10 cellular contexts compared by ENCODE assay signal in genomic region chr16:54817432-54817831, GRCh38.
DNase-seq lines count a peak whose midpoint lies in the region; ATAC-seq and TF ChIP-seq lines count a peak whose summit lies in the region.
"Had no signal": no experiment of that assay in that cellular context is flagged by ENCODE, and none has a peak within 500 bp of the region (broad histone marks: within the 10 kb centered on the region; RNA-seq: fewer than 3 reads in every experiment).

No MANE protein-coding gene starts in this region.

- H3K4me2 ChIP-seq in HCT116 (ENCODE audit: low read length) (no peak overlapping the region), smooth muscle cell (no peak overlapping the region)

- H2AFZ ChIP-seq in HCT116 (ENCODE audit: low read depth, low read length, poor library complexity, severe bottlenecking) (no peak overlapping the region), smooth muscle cell (ENCODE audit: low read depth) (no peak overlapping the region)

- H3K9ac ChIP-seq in HCT116 (ENCODE audit: low read length) (no peak overlapping the region), smooth muscle cell (ENCODE audit: low read depth) (no peak overlapping the region)

- H3K9me3 ChIP-seq in HCT116 (ENCODE audit: control insufficient read depth in 1 of 2, insufficient read depth in 1 of 2, low read depth in 1 of 2, low read length in 2 of 2) (no peaks in the 10 kb centered on the region), RWPE2 (ENCODE audit: severe bottlenecking) (no peaks in the 10 kb centered on the region), smooth muscle cell (replicated peaks; ENCODE audit: low read depth) (no peaks in the 10 kb centered on the region)

- H3K36me3 ChIP-seq in HCT116 (ENCODE audit: control insufficient read depth in 1 of 2, insufficient read depth in 2 of 2, low read length in 2 of 2) (no peaks in the 10 kb centered on the region), RWPE2 (ENCODE audit: low read depth) (no peaks in the 10 kb centered on the region), smooth muscle cell (ENCODE audit: low read depth) (no peaks in the 10 kb centered on the region)

- TF ChIP-seq CTCF in AG09309 (IDR thresholded peaks at IDR 0.05; ENCODE audit: control insufficient read depth, insufficient read depth, low read depth, low read length, missing control alignments) (peak; percentile 40), HCT116 (IDR thresholded peaks at IDR 0.05 in 2 of 3, conservative IDR thresholded peaks at IDR 0.05 in 1 of 3; ENCODE audit: borderline replicate concordance in 1 of 3, insufficient read depth in 1 of 3, low read depth in 2 of 3, low read length in 2 of 3) (peak; percentile 29 to 39 (median 37); a peak in 5 of 6 replicates), RWPE2 (IDR thresholded peaks at IDR 0.05; ENCODE audit: poor library complexity, severe bottlenecking) (peak; percentile 41), smooth muscle cell (IDR thresholded peaks at IDR 0.05; ENCODE audit: borderline replicate concordance, insufficient read depth, poor library complexity, severe bottlenecking) (no peak)

- H3K4me3 ChIP-seq in AG09309 (ENCODE audit: control insufficient read depth, low read depth, low read length) (no peak overlapping the region), HCT116 (replicated peaks in 1 of 2; ENCODE audit: low read depth in 1 of 2, low read length in 2 of 2) (no peak overlapping the region), RWPE2 (ENCODE audit: severe bottlenecking) (no peak overlapping the region), smooth muscle cell (no peak overlapping the region)
- H3K4me3 ChIP-seq: coronary artery had no signal

- no peaks in the 10 kb centered on the region for H3K4me1 ChIP-seq in HCT116 (ENCODE audit: control insufficient read depth in 1 of 2, insufficient read depth in 2 of 2, low read length in 2 of 2)
- H3K4me1 ChIP-seq in RWPE2 (ENCODE audit: insufficient read depth, poor library complexity, severe bottlenecking) = no peaks in the 10 kb centered on the region
- H3K4me1 ChIP-seq in smooth muscle cell (ENCODE audit: low read depth) = no peaks in the 10 kb centered on the region

- peak; percentile 11 for DNase-seq in AG09309 (ENCODE audit: low read depth)
- DNase-seq in HCT116 (ENCODE audit: low read depth, low spot score) = no peak
- no peak for DNase-seq in RWPE2 (ENCODE audit: low spot score)
- peak; percentile 3 for DNase-seq in iris pigment epithelial cell (ENCODE audit: low read depth)
- no peak for DNase-seq in smooth muscle cell (lab: John Stamatoyannopoulos, UW; ENCODE audit: unreplicated experiment)
- DNase-seq in stimulated activated CD4-positive, alpha-beta T cell treated with anti-CD3 and anti-CD28 coated beads, Interleukin-4, amount 100 ng/mL, for 24 hours = no peak
- DNase-seq: naive thymus-derived CD8-positive, alpha-beta T cell had no signal

- intact Hi-C loops in HCT116 (cut with micrococcal nuclease) = no loop called here

- RAD21 ChIA-PET in HCT116 (lab: Charles Lee; ENCODE audit: low non-redundant PET in 1 of 2, low total read pairs in 2 of 2, uncharacterized antibody in 2 of 2, unreplicated experiment in 2 of 2) = no interaction called here

- peaks cover 16% of the 10 kb centered on the region for H3K27me3 ChIP-seq in HCT116 (ENCODE audit: insufficient read depth, low read length)
- no peaks in the 10 kb centered on the region for H3K27me3 ChIP-seq in RWPE2 (ENCODE audit: insufficient read depth, poor library complexity, severe bottlenecking)
- peaks cover 18% of the 10 kb centered on the region for H3K27me3 ChIP-seq in smooth muscle cell (ENCODE audit: low read depth)

- no peak for TF ChIP-seq POLR2A in HCT116 (IDR thresholded peaks at IDR 0.05; ENCODE audit: borderline replicate concordance, extremely low read depth, insufficient read depth, insufficient read length)

- no peaks in the 10 kb centered on the region for H3F3A ChIP-seq in smooth muscle cell (ENCODE audit: low read depth)

- POLR2A ChIA-PET in HCT116 (lab: Charles Lee) = no interaction called here

- CTCF ChIA-PET in HCT116 (lab: Charles Lee) = no interaction called here

- BruUV-seq in HCT116 (replicated peaks; lab: Mats Ljungman, UMichigan) = no TSS peak

- H3K27ac ChIP-seq in HCT116 (ENCODE audit: low read depth, low read length) (no peak overlapping the region), RWPE2 (ENCODE audit: poor library complexity, severe bottlenecking) (no peak overlapping the region), smooth muscle cell (ENCODE audit: low read depth) (no peak overlapping the region)
- H3K27ac ChIP-seq: coronary artery had no signal

- peak; percentile 53 for TF ChIP-seq RAD21 in HCT116 (IDR thresholded peaks at IDR 0.05; ENCODE audit: low read depth)

- ATAC-seq in HCT116 (peak; percentile 62), RWPE2 (ENCODE audit: low read depth) (peak; percentile 31; the same call in 1 of the 3 replicates), GM18520 (IDR thresholded peaks at IDR 0.05; ENCODE audit: unreplicated experiment) (no peak), GM21526 (IDR thresholded peaks at IDR 0.05; ENCODE audit: low FRiP score, unreplicated experiment) (no peak)
- ATAC-seq: naive thymus-derived CD8-positive, alpha-beta T cell had no signal

- H4K20me1 ChIP-seq in HCT116 (ENCODE audit: insufficient read depth) = no peaks in the 10 kb centered on the region
- no peaks in the 10 kb centered on the region for H4K20me1 ChIP-seq in smooth muscle cell (ENCODE audit: low read depth)

- H3K9me2 ChIP-seq in HCT116 (ENCODE audit: insufficient read depth) = no peaks in the 10 kb centered on the region

- WGBS in smooth muscle cell (ENCODE audit: low lambda C conversion rate) = 80% methylated on average over 10 of the region's 10 CpGs

- H3K79me2 ChIP-seq in HCT116 (ENCODE audit: insufficient read depth, low read length) = no peaks in the 10 kb centered on the region
- no peaks in the 10 kb centered on the region for H3K79me2 ChIP-seq in smooth muscle cell (ENCODE audit: low read depth)

TF ChIP-seq in HCT116, 20 proteins besides CTCF, POLR2A, EP300 and RAD21:
- no peak for TF ChIP-seq MAX (IDR thresholded peaks at IDR 0.05)

Comparison
In these comparisons a context has a peak if more than half of its experiments do, and no peak if none do; other contexts are left out.
1. DNase-seq: peak in AG09309 (single experiment) and iris pigment epithelial cell (single experiment); none in HCT116 (single experiment), RWPE2 (single experiment), smooth muscle cell (single experiment) and stimulated activated CD4-positive, alpha-beta T cell treated with anti-CD3 and anti-CD28 coated beads, Interleukin-4, amount 100 ng/mL, for 24 hours (single experiment).
2. ATAC-seq: peak in HCT116 (single experiment) and RWPE2 (single experiment); none in GM18520 (single experiment) and GM21526 (single experiment).